ENCODE assay signal across 8 cellular contexts in the genomic region with DNA sequence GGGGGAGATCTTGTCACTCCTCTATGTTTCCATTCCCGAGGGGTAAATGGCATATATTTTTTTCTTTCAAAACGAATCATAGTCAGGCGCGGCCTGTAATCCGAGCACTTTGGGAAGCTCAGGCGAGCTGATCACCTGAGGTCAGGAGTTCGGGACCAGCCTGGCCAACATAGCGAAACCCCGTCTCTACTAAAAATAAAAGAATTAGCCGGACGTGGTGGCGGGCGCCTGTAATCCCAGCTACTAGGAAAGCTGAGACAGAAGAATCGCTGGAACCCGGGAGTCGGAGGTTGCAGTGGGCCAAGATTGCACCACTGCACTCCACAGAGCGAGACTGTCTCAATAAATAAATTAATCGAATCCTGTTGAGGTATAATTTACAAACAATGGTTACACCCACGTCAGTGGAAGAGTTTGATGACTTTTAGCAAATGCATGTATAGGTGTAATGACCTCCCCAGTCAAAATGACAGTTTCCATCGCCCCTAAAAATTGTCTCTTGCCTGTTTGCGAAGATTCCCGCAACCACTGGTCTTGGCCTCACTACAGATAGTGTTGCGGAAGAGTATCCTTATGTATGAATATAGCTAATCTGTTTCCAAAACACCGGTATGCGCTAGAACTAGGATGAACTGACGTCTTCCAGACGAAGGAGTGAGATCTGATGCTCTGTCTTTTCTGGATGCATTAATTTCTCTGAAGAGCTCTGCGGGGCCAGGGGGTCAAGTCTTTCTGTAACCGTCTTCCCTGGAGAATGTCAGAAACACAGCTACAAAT. TPM values are rescaled to one million over a fixed set of nuclear protein-coding genes. Genes with fewer than 3 reads are reported as not detected.
A peak's percentile ranks its signal among the peaks of the same experiment; 100 is the strongest.
DNase-seq lines count a peak whose midpoint lies in the region; ATAC-seq, FAIRE-seq and TF ChIP-seq lines count a peak whose summit lies in the region.

No MANE protein-coding gene starts in this region.

- no peak for TF ChIP-seq EP300 in K562 (IDR thresholded peaks at IDR 0.05; ENCODE audit: low read length)

- 67 to 75% (median 73%) methylated on average over 29 of the region's 29 CpGs for WGBS in heart left ventricle, 4 donors
- WGBS in K562 (ENCODE audit: insufficient coverage, low coverage, missing lambda C conversion rate), result 79% methylated on average over 27 of the region's 29 CpGs

- H3K4me1 Mint-ChIP-seq in memory B cell, result peaks cover 10% of the 10 kb centered on the region

- H3K4me1 ChIP-seq in heart left ventricle, result peaks cover 0 to 26% (median 13%) of the 10 kb centered on the region in 12 donors
- peaks cover 4 to 10% of the 10 kb centered on the region in 2 experiments; a peak in 2 of 5 replicates for H3K4me1 ChIP-seq in K562 (replicated peaks in 1 of 2; ENCODE audit: control insufficient read depth in 2 of 2, insufficient read depth in 2 of 2, low read length in 2 of 2)
- peaks cover 0 to 6% of the 10 kb centered on the region in 2 donors for H3K4me1 ChIP-seq in uterus

- no TSS peak for BruUV-seq in K562 (replicated peaks; lab: Mats Ljungman, UMichigan)

- TF ChIP-seq POLR2A in heart left ventricle (IDR thresholded peaks at IDR 0.05) (no peak), K562 (conservative IDR thresholded peaks at IDR 0.05) (no peak), uterus (IDR thresholded peaks at IDR 0.05) (no peak)

- H3K36me3 ChIP-seq in heart left ventricle, result peaks cover 0 to 27% (median 21%) of the 10 kb centered on the region in 9 donors
- H3K36me3 ChIP-seq in K562 (ENCODE audit: control insufficient read depth, insufficient read depth, low read length), result peaks cover 30% of the 10 kb centered on the region
- no peaks in the 10 kb centered on the region for H3K36me3 ChIP-seq in uterus

- no peak for TF ChIP-seq RAD21 in K562 (CRISPR knock-in tag; conservative IDR thresholded peaks at IDR 0.05 in 1 of 2, IDR thresholded peaks at IDR 0.05 in 1 of 2)

- H2AFZ ChIP-seq in K562 (ENCODE audit: low read depth, low read length), result peak overlapping the region; percentile 100

- POLR2A ChIA-PET in K562 (lab: Yijun Ruan, JAX), result interaction anchor here (0.6 to 2.2 kb wide), 13 partner anchors 11 to 1497 kb away, joined by 3 to 6 read pairs (median 3); partner anchors contain the start of gene MTR

- H3K27me3 ChIP-seq in heart left ventricle, result peaks cover 0 to 5% (median 0%) of the 10 kb centered on the region in 9 donors
- no peaks in the 10 kb centered on the region; a peak in 1 of 5 replicates for H3K27me3 ChIP-seq in K562 (ENCODE audit: control insufficient read depth in 2 of 2, insufficient read depth in 2 of 2, low read length in 2 of 2)
- H3K27me3 ChIP-seq in uterus, result no peaks in the 10 kb centered on the region

- H3K9ac ChIP-seq in K562 (ENCODE audit: insufficient read depth in 1 of 2, low read depth in 2 of 2, low read length in 2 of 2), result peak overlapping the region; percentile 82 to 90; a peak in 3 of 4 replicates

- DNase-seq in heart left ventricle (no peak), Right ventricle myocardium inferior (ENCODE audit: missing footprints) (no peak), K562 (ENCODE audit: extremely low read depth in 1 of 4, low spot score in 3 of 4) (peak in 1 of 4 experiments; percentile 7), memory B cell (ENCODE audit: low spot score in 2 of 2) (no peak), uterus (no peak)
- DNase-seq in activated CD8-positive, alpha-beta memory T cell treated with anti-CD3 and anti-CD28 coated beads, Interleukin-2, amount 50 U/mL, for 4 hours, result no peak

- no peaks in the 10 kb centered on the region for H3K9me3 Mint-ChIP-seq in memory B cell

- ATAC-seq in heart left ventricle (no peak), Right ventricle myocardium inferior (no peak), K562 (no peak), memory B cell (ENCODE audit: low read depth) (no peak), GM18520 (IDR thresholded peaks at IDR 0.05; ENCODE audit: unreplicated experiment) (no peak), GM19328 (IDR thresholded peaks at IDR 0.05; ENCODE audit: unreplicated experiment) (no peak)

- in situ Hi-C loops in K562 (cut with MboI), result loop anchor here (25.0 kb wide), 1 partner anchor 957 kb away; no protein-coding TSS in a partner anchor

- peak overlapping the region; percentile 97 for H3K4me3 Mint-ChIP-seq in memory B cell

- H3K9me3 ChIP-seq in heart left ventricle (no peaks in the 10 kb centered on the region), K562 (replicated peaks; ENCODE audit: control insufficient read depth, insufficient read depth, low read depth, low read length) (no peaks in the 10 kb centered on the region), uterus (no peaks in the 10 kb centered on the region)

- peak overlapping the region; percentile 91 for H3K4me2 ChIP-seq in K562 (ENCODE audit: insufficient read depth, low read length)

- no peaks in the 10 kb centered on the region for H3K9me1 ChIP-seq in K562 (ENCODE audit: control insufficient read depth, insufficient read depth, low read length)

- TF ChIP-seq CTCF in heart left ventricle (IDR thresholded peaks at IDR 0.05) (no peak), K562 (IDR thresholded peaks at IDR 0.05 in 2 of 3, conservative IDR thresholded peaks at IDR 0.05 in 1 of 3; ENCODE audit: insufficient read depth in 2 of 3, low read depth in 1 of 3, low read length in 3 of 3) (no peak), uterus (IDR thresholded peaks at IDR 0.05) (no peak)

- H3K27ac Mint-ChIP-seq in memory B cell, result peak overlapping the region; percentile 76

- intact Hi-C loops in heart left ventricle (cut with DNase I) (loop anchor here in 7 of 10 donors (5.0 to 10.0 kb wide), 5 partner anchors 82 to 960 kb away; partner anchors contain the start of genes MTR (in 5 of the 7) and ACTN2 (in 1 of the 7)), Right ventricle myocardium inferior (cut with DNase I) (loop anchor here (5.0 to 10.0 kb wide), 2 partner anchors 167 to 270 kb away; no protein-coding TSS in a partner anchor), K562 (cut with micrococcal nuclease) (loop anchor here (5.0 to 10.0 kb wide), 6 partner anchors 157 to 1200 kb away; no protein-coding TSS in a partner anchor), uterus (cut with DNase I; ENCODE audit: low total_unique reads) (no loop called here)

- H3K27ac ChIP-seq in heart left ventricle, result peak overlapping the region in 11 of 12 donors; percentile 71 to 90 (median 85)
- H3K27ac ChIP-seq in K562 (ENCODE audit: extremely low read depth, low read depth, low read length), result peak overlapping the region; percentile 79
- peak overlapping the region; percentile 82 to 83 for H3K27ac ChIP-seq in uterus

- peaks cover 2% of the 10 kb centered on the region for H3K36me3 Mint-ChIP-seq in memory B cell

- CTCF ChIA-PET in K562 (lab: Yijun Ruan, JAX; ENCODE audit: low intra/inter-chr PET ratio), result interaction anchor here (0.7 kb wide), 1 partner anchor 918 kb away, joined by 4 read pairs; no protein-coding TSS in a partner anchor

- no peaks in the 10 kb centered on the region for H4K20me1 ChIP-seq in K562 (replicated peaks; ENCODE audit: control insufficient read depth, insufficient read depth, low read length)

- FAIRE-seq in K562 (lab: Jason Lieb, UNC), result no peak

- H3K4me3 ChIP-seq in heart left ventricle (peak overlapping the region; percentile 50 to 96 (median 80)), K562 (peak overlapping the region; percentile 70), uterus (peak overlapping the region; percentile 79 to 89)

- H3K27me3 Mint-ChIP-seq in memory B cell, result peaks cover 5% of the 10 kb centered on the region

- peaks cover 34% of the 10 kb centered on the region for H3K79me2 ChIP-seq in K562 (ENCODE audit: control insufficient read depth, insufficient read depth, low read length)

TF ChIP-seq in K562, 482 proteins besides CTCF, POLR2A, EP300 and RAD21 (continues in another document):
- peak; percentile 58 for TF ChIP-seq ZNF507 (tag; conservative IDR thresholded peaks at IDR 0.05)
- TF ChIP-seq, protein P1, sequence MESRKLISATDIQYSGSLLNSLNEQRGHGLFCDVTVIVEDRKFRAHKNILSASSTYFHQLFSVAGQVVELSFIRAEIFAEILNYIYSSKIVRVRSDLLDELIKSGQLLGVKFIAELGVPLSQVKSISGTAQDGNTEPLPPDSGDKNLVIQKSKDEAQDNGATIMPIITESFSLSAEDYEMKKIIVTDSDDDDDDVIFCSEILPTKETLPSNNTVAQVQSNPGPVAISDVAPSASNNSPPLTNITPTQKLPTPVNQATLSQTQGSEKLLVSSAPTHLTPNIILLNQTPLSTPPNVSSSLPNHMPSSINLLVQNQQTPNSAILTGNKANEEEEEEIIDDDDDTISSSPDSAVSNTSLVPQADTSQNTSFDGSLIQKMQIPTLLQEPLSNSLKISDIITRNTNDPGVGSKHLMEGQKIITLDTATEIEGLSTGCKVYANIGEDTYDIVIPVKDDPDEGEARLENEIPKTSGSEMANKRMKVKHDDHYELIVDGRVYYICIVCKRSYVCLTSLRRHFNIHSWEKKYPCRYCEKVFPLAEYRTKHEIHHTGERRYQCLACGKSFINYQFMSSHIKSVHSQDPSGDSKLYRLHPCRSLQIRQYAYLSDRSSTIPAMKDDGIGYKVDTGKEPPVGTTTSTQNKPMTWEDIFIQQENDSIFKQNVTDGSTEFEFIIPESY (CRISPR knock-in tag; IDR thresholded peaks at IDR 0.05), result peak; percentile 99
- no peak for TF ChIP-seq SIRT6 (IDR thresholded peaks at IDR 0.05; ENCODE audit: low read depth, low read length)

RNA-seq across cellular contexts. Expression of gene HEATR1, which starts 0.9 kb away (rescaled TPM):
- total RNA-seq in heart left ventricle (10 to 100 TPM in 5 of 9 donors, 1 to 10 TPM in 4; 6.6 to 17.2 (median 11.8) TPM), Right ventricle myocardium inferior (9.6 TPM), K562 (2014; rRNA removed) (50.9 and 54.2 TPM in 2 replicates), K562 (2014; rRNA removed; fragmentation: Illumina TruSeq; extraction: Trizol) (101 and 108 TPM in 2 replicates), K562 (2015; rRNA removed; fragmentation: Illumina TruSeq; extraction: Trizol) (82.5 and 89.5 TPM in 2 replicates), K562 (2021) (108 and 113 TPM in 2 replicates), uterus (10 to 100 TPM; 11.5 to 58.8 (median 27.1) TPM)
- polyA plus RNA-seq in heart left ventricle (1 to 10 TPM; 2.4 to 8.3 TPM), K562 (2011; rRNA removed) (30.3 and 36.6 TPM in 2 replicates), K562 (2014; fragmentation: Illumina TruSeq; extraction: Trizol) (44.0 and 51.6 TPM in 2 replicates), K562 (2014; fragmentation: Nextera tagmentation; extraction: Ambion mirVana) (10 to 100 TPM; 28.3 to 30.9 TPM), K562 (2014; rRNA removed) (28.4 and 30.6 TPM in 2 replicates)
- 93.9 and 226 TPM in 2 replicates for total RNA-seq in K562 (2011; cell fraction: chromatin; rRNA removed; ENCODE audit: low replicate concordance)
- 38.4 and 45.5 TPM in 2 replicates for total RNA-seq in K562 (2011; cell fraction: nucleolus; rRNA removed)
- 67.1 and 89.0 TPM in 2 replicates for total RNA-seq in K562 (2011; cell fraction: nucleoplasm; rRNA removed)
- 10.5 and 13.2 TPM in 2 replicates for polyA plus RNA-seq in K562 (2011; cell fraction: cytosol; rRNA removed)
- polyA plus RNA-seq in K562 (2011; cell fraction: nucleus; rRNA removed), result 42.6 and 43.8 TPM in 2 replicates
- 25.8 and 36.8 TPM in 2 replicates for polyA plus RNA-seq in K562 (2012)
- 202 and 234 TPM in 2 replicates for polyA minus RNA-seq in K562 (2011; rRNA and poly(A)+ RNA removed)
- polyA minus RNA-seq in K562 (2011; cell fraction: cytosol; rRNA and poly(A)+ RNA removed), result 52.4 and 87.3 TPM in 2 replicates
- polyA minus RNA-seq in K562 (2011; cell fraction: nucleus; rRNA and poly(A)+ RNA removed), result 68.7 and 101 TPM in 2 replicates
